In the genomic region with DNA sequence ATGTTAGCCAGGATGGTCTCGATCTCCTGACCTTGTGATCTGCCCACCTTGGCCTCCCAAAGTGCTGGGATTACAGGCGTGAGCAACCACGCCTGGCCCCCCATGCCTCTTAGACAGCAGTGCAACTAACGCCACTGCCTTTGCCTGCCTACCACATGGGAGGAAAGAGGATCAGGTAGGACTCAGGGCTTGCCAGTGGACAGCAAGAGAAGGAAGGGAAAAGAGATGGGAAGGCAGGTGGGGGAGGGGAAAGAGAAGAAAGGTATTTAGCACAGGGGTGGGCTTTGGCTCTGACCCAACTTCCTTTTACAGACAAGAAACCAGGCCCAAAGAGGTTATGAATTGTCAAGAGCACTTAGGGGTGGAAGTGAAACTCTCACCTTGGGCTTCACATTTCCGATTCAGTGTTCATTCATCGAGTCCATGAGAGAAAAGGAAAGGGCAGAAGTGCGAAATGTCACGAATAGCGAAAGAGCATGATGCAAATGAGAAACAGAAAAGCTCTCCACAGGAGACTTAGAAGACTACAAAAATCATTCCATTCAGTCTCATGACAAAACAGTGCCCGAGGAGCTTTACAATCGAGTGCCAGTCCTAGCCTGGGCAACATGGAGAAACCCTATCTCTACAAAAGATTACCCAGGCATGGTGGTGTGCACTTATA, we compare ENCODE assay signal across 8 cellular contexts. TPM values are rescaled to one million over a fixed set of nuclear protein-coding genes. Genes with fewer than 3 reads are reported as not detected.
DNase-seq lines count a peak whose midpoint lies in the region; ATAC-seq and TF ChIP-seq lines count a peak whose summit lies in the region.

No MANE protein-coding gene starts in this region.

- no peak overlapping the region for H3K4me3 ChIP-seq in thyroid gland (replicated peaks in 1 of 3)

- CTCF ChIA-PET in GM10248 (lab: Yijun Ruan, JAX), result interaction anchor here (0.7 to 3.6 kb wide), 8 partner anchors 19 to 65 kb away, joined by 3 to 13 read pairs (median 7); a partner anchor contains a TSS

- peak overlapping the region; percentile 79 for H3K4me3 Mint-ChIP-seq in activated naive CD8-positive, alpha-beta T cell

- POLR2A ChIA-PET in GM10248 (lab: Yijun Ruan, JAX), result interaction anchor here (0.7 to 1.9 kb wide), 5 partner anchors 12 to 50 kb away, joined by 3 to 14 read pairs (median 6); no protein-coding TSS in a partner anchor

- H3K27me3 ChIP-seq in thyroid gland, result no peaks in the 10 kb centered on the region

- intact Hi-C loops in thyroid gland (cut with DNase I), result no loop called here

- no peaks in the 10 kb centered on the region for H3K9me3 Mint-ChIP-seq in activated naive CD8-positive, alpha-beta T cell (ENCODE audit: low read depth)

- DNase-seq in GM10248 (ENCODE audit: extremely low spot score), result peak; percentile 77
- no peak for DNase-seq in amniotic stem cell (lab: John Stamatoyannopoulos, UW)
- DNase-seq in mesenteric fat pad (ENCODE audit: low spot score), result no peak
- DNase-seq in nucleus accumbens (lab: John Stamatoyannopoulos, UW), result no peak
- DNase-seq in thyroid gland, result no peak

- H3K36me3 Mint-ChIP-seq in activated naive CD8-positive, alpha-beta T cell, result no peaks in the 10 kb centered on the region

- ATAC-seq in GM19463 (IDR thresholded peaks at IDR 0.05; ENCODE audit: unreplicated experiment) (peak; percentile 60), HG03442 (IDR thresholded peaks at IDR 0.05; ENCODE audit: unreplicated experiment) (peak; percentile 45)

- H3K4me1 Mint-ChIP-seq in activated naive CD8-positive, alpha-beta T cell (ENCODE audit: low read depth), result peaks cover 60% of the 10 kb centered on the region

- TF ChIP-seq CTCF in GM10248 (IDR thresholded peaks at IDR 0.05; ENCODE audit: control extremely low read depth, extremely low read depth, low read depth, missing control alignments) (no peak), thyroid gland (IDR thresholded peaks at IDR 0.05) (no peak)

- peak overlapping the region; percentile 96 for H3K27ac Mint-ChIP-seq in activated naive CD8-positive, alpha-beta T cell

- H3K9me3 ChIP-seq in thyroid gland, result no peaks in the 10 kb centered on the region

- H3K27me3 Mint-ChIP-seq in activated naive CD8-positive, alpha-beta T cell, result no peaks in the 10 kb centered on the region

- no peaks in the 10 kb centered on the region for H3K36me3 ChIP-seq in thyroid gland

- WGBS in thyroid gland, 2 donors, result 70 to 74% methylated on average over 11 of the region's 11 CpGs

- peaks cover 4 to 17% of the 10 kb centered on the region in 2 donors for H3K4me1 ChIP-seq in thyroid gland

- H3K27ac ChIP-seq in thyroid gland, result no peak overlapping the region

- TF ChIP-seq POLR2A in thyroid gland (IDR thresholded peaks at IDR 0.05), result no peak

RNA-seq across cellular contexts. Expression of a gene that starts 36.4 kb away (rescaled TPM):
- total RNA-seq in mesenteric fat pad (1.8 TPM), thyroid gland (under 1 TPM; 0.49 to 0.78 (median 0.58) TPM)
